ENCODE assay signal across 11 cellular contexts in genomic region chr13:72405441-72405840, GRCh38.
"Had no signal": no experiment of that assay in that cellular context is flagged by ENCODE, and none has a peak within 500 bp of the region (broad histone marks: within the 10 kb centered on the region; RNA-seq: fewer than 3 reads in every experiment).

No MANE protein-coding gene starts in this region.

- H3K36me3 ChIP-seq: HAP-1 had no signal

- H3K27ac Mint-ChIP-seq: GM23338, H9, HFFc6 had no signal

- FAIRE-seq: H1, H54 had no signal

- DNase-seq: GM23248, GOT3, H7, H9, HCEC 1CT, HFFc6 had no signal

- H3K4me3 ChIP-seq: GM23248, GM23338, HAP-1 had no signal

- H3K9me3 Mint-ChIP-seq: GM23338, H9 had no signal

- H3K27ac ChIP-seq: GM23248 had no signal

- ATAC-seq: GM23338, HCT116 had no signal

- H2AFZ ChIP-seq: GM23248, GM23338 had no signal

- H3K9me3 ChIP-seq: HAP-1 had no signal

- H3K4me1 Mint-ChIP-seq: GM23338, H9 had no signal

- H3K4me2 ChIP-seq: GM23338 had no signal

- H3K9ac ChIP-seq: GM23248 had no signal

- H3K4me1 ChIP-seq: HAP-1 had no signal

- H3K4me3 Mint-ChIP-seq: GM23338, H9, HFFc6 had no signal
